Comparison of ENCODE assay signal across 1 cellular context in the genomic region with DNA sequence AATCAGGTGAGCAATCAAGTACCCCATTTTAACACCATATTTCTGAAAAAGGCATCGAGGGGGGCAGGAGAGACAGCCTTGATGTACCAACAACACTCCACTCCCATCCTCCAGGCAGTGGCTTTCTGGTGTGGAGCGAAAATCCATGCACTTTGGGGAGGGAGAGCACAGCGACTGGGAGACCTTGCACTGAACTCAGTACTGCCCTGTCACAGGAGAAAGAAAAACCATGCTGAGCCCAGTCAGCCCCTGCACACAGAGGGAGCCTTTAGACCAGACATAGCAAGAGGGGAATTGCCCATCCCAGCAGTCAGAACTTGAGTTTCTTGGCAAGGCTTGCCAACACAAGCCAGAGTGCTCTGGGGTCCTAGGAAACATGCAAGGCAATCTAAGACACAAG.
TF ChIP-seq lines count a peak whose summit lies in the region.

No MANE protein-coding gene starts in this region.

TF ChIP-seq in H1, 55 proteins besides CTCF, POLR2A, EP300 and RAD21:
- TF ChIP-seq TAF7 (optimal IDR thresholded peaks at IDR 0.05; ENCODE audit: borderline replicate concordance, low read depth, low read length): no peak
- TF ChIP-seq TBP (IDR thresholded peaks at IDR 0.05; ENCODE audit: low read depth, low read length): no peak
- no peak for TF ChIP-seq JUND (IDR thresholded peaks at IDR 0.05; ENCODE audit: low read length)
- TF ChIP-seq GTF2F1 (IDR thresholded peaks at IDR 0.05; ENCODE audit: borderline replicate concordance, low read depth, low read length): no peak
- no peak for TF ChIP-seq SIX5 (IDR thresholded peaks at IDR 0.05; ENCODE audit: low read depth, low read length)
- TF ChIP-seq MAFK (IDR thresholded peaks at IDR 0.05; ENCODE audit: low read depth, low read length): no peak
- no peak for TF ChIP-seq RFX5 (IDR thresholded peaks at IDR 0.05; ENCODE audit: borderline replicate concordance, low read depth, low read length)
- TF ChIP-seq, protein P1, sequence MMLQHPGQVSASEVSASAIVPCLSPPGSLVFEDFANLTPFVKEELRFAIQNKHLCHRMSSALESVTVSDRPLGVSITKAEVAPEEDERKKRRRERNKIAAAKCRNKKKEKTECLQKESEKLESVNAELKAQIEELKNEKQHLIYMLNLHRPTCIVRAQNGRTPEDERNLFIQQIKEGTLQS (IDR thresholded peaks at IDR 0.05; ENCODE audit: insufficient read depth, low read depth, low read length): no peak
- no peak for TF ChIP-seq RXRA (IDR thresholded peaks at IDR 0.05; ENCODE audit: insufficient read depth, low read depth, low read length)
- TF ChIP-seq RBBP5 (IDR thresholded peaks at IDR 0.05; ENCODE audit: borderline replicate concordance, low read depth, low read length): no peak
- TF ChIP-seq POLR2AphosphoS5 (IDR thresholded peaks at IDR 0.05; ENCODE audit: low read depth, low read length): no peak
- TF ChIP-seq SIN3A (conservative IDR thresholded peaks at IDR 0.05 in 1 of 2, IDR thresholded peaks at IDR 0.05 in 1 of 2; ENCODE audit: low read depth in 1 of 2, low read length in 2 of 2): no peak
- no peak for TF ChIP-seq CBX8 (IDR thresholded peaks at IDR 0.05; ENCODE audit: borderline replicate concordance, low read depth, low read length)
- TF ChIP-seq TEAD4 (IDR thresholded peaks at IDR 0.05; ENCODE audit: low read depth, low read length): no peak
